ENCODE assay signal across 21 cellular contexts in the genomic region with DNA sequence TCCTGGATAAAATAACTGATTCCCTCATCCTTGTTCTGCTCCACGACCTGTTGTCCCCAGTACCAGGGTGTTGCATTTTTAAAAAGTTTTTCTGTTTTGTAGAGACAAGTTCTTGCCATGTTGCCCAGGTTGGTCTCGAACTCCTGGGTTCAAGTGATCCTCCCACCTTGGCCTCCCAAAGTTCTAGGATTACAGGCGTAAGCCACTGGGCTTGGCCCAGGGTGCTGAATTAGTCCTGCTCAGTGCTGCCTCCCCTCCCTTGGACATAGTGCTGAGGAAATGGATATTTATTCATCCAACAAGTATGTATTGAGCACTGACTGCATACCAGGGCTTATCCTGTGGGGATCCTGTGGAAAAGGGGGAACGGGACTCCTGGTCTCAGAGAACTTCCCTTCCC.
"Had no signal": no experiment of that assay in that cellular context is flagged by ENCODE, and none has a peak within 500 bp of the region (broad histone marks: within the 10 kb centered on the region; RNA-seq: fewer than 3 reads in every experiment).

No MANE protein-coding gene starts in this region.

- DNase-seq: Karpas-422, KG1, MG63, NCI-H1092, NCI-H1105 treated with DMSO at 0.1 percent for 48 hours, NCI-H1417 treated with DMSO at 0.1 percent for 48 hours, NCI-H146, NCI-H1694 treated with DMSO at 0.1 percent for 48 hours, NCI-H1930, NCI-H2081, NCI-H2107, NCI-H2227 treated with DMSO at 0.1 percent for 48 hours, NCI-H446, NCI-H510A, NCI-H524 treated with DMSO at 0.1 percent for 48 hours, NCI-H69, NCI-H774, SHP77 treated with DMSO at 0.1 percent for 48 hours, SJCRH30 had no signal

- H3K9me3 ChIP-seq: MG63, SJCRH30 had no signal

- H3K4me3 ChIP-seq: MG63, SJCRH30 had no signal

- H3K4me1 ChIP-seq: SJCRH30 had no signal

- H3K27ac ChIP-seq: SJCRH30 had no signal

- H3K36me3 ChIP-seq: MG63, SJCRH30 had no signal

- H3K27me3 ChIP-seq: MG63 had no signal

- ATAC-seq: Right ventricle myocardium inferior, SK-N-SH treated with all-trans-retinoic acid at 6 μM for 48 hours had no signal
